ENCODE assay signal across 1 cellular context in genomic region chr1:44811714-44812151, GRCh38.
TF ChIP-seq lines count a peak whose summit lies in the region.

No MANE protein-coding gene starts in this region.

TF ChIP-seq in HCT116, 20 proteins besides CTCF, POLR2A, EP300 and RAD21 (continued from another document):
- no peak for TF ChIP-seq ZBTB33 (IDR thresholded peaks at IDR 0.05; ENCODE audit: extremely low read depth, insufficient replicate concordance, low read length)
- no peak for TF ChIP-seq JUND (IDR thresholded peaks at IDR 0.05)
- no peak for TF ChIP-seq YY1 (IDR thresholded peaks at IDR 0.05; ENCODE audit: extremely low read depth, insufficient replicate concordance, low read depth, low read length)
- no peak for TF ChIP-seq SIN3A (IDR thresholded peaks at IDR 0.05; ENCODE audit: low read depth)
- TF ChIP-seq FOSL1 (IDR thresholded peaks at IDR 0.05; ENCODE audit: low read depth) = no peak
- TF ChIP-seq CBX3 (IDR thresholded peaks at IDR 0.05; ENCODE audit: low read depth) = no peak
- TF ChIP-seq SP1 (IDR thresholded peaks at IDR 0.05; ENCODE audit: low read depth) = no peak
- no peak for TF ChIP-seq EZH2phosphoT487 (IDR thresholded peaks at IDR 0.05; ENCODE audit: borderline replicate concordance)
- no peak for TF ChIP-seq TCF7L2 (IDR thresholded peaks at IDR 0.05; ENCODE audit: borderline replicate concordance, extremely low read depth, insufficient read depth, insufficient read length)
